Comparison of ENCODE assay signal across 17 cellular contexts in the genomic region with DNA sequence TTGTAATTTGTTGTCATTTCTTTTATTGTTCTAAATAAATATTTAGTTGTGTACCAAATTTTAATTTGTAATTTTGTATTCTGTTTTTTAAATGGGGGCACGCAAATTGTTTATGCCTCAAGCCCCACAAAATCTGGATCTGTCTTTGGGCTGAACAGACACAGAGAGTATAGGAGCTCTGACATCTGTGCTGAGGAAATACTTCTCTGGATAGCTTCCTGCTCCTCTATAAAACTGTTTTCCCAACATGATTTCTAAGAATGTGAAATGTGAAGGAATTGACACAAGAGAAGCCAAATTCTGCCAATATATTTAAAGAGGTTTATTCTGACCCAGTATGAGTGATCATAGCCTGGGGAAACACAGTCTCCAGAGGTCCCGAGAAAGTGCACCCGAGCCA.
"Had no signal": no experiment of that assay in that cellular context is flagged by ENCODE, and none has a peak within 500 bp of the region (broad histone marks: within the 10 kb centered on the region; RNA-seq: fewer than 3 reads in every experiment).

No MANE protein-coding gene starts in this region.

- H3K36me3 ChIP-seq: heart right ventricle, neutrophil had no signal

- H3K9me3 Mint-ChIP-seq: brain had no signal

- H3K4me3 Mint-ChIP-seq: activated CD8-positive, alpha-beta T cell treated with anti-CD3 and anti-CD28 coated beads for 36 hours; activated naive CD8-positive, alpha-beta T cell; brain; central memory CD8-positive, alpha-beta T cell; naive thymus-derived CD8-positive, alpha-beta T cell had no signal

- H3K27me3 ChIP-seq: neutrophil had no signal

- H2AFZ ChIP-seq: parathyroid adenoma had no signal

- H3K27me3 Mint-ChIP-seq: activated CD8-positive, alpha-beta T cell treated with anti-CD3 and anti-CD28 coated beads for 36 hours; activated naive CD8-positive, alpha-beta T cell; brain; central memory CD8-positive, alpha-beta T cell; naive thymus-derived CD8-positive, alpha-beta T cell had no signal

- H3K4me3 ChIP-seq: heart right ventricle, mucosa of descending colon had no signal

- H3K9me3 ChIP-seq: heart right ventricle, mucosa of descending colon, neutrophil had no signal

- H3K79me2 ChIP-seq: parathyroid adenoma had no signal

- DNase-seq: activated CD4-positive, alpha-beta T cell treated with anti-CD3 and anti-CD28 coated beads for 4 hours; activated CD8-positive, alpha-beta memory T cell treated with anti-CD3 and anti-CD28 coated beads, Interleukin-2, amount 50 U/mL, for 4 hours; activated CD8-positive, alpha-beta T cell treated with anti-CD3 and anti-CD28 coated beads for 36 hours; activated gamma-delta T cell treated with Interleukin-2 at 50 U/mL for 16 hours; effector CD8-positive, alpha-beta T cell; heart right ventricle; left cardiac atrium; mucosa of descending colon; naive thymus-derived CD8-positive, alpha-beta T cell; stimulated activated CD4-positive, alpha-beta T cell treated with anti-CD3 and anti-CD28 coated beads, Interleukin-12 subunit alpha, Interleukin-12 subunit beta, amount 100 ng/mL, for 4 hours; stimulated activated CD4-positive, alpha-beta T cell treated with anti-CD3 and anti-CD28 coated beads, Interleukin-2, amount 100 ng/mL, for 24 hours; T-helper 2 cell had no signal

- H3K4me1 ChIP-seq: parathyroid adenoma had no signal

- H3K9ac ChIP-seq: parathyroid adenoma had no signal

- H3K27ac ChIP-seq: neutrophil, parathyroid adenoma had no signal

- ATAC-seq: activated CD8-positive, alpha-beta T cell treated with anti-CD3 and anti-CD28 coated beads for 36 hours; mucosa of descending colon; naive thymus-derived CD8-positive, alpha-beta T cell had no signal

- H3K36me3 Mint-ChIP-seq: activated naive CD8-positive, alpha-beta T cell; brain; naive thymus-derived CD8-positive, alpha-beta T cell had no signal

- H3K4me1 Mint-ChIP-seq: brain; central memory CD8-positive, alpha-beta T cell; naive thymus-derived CD8-positive, alpha-beta T cell had no signal

- H3K27ac Mint-ChIP-seq: activated CD8-positive, alpha-beta T cell treated with anti-CD3 and anti-CD28 coated beads for 36 hours; activated naive CD8-positive, alpha-beta T cell; brain; naive thymus-derived CD8-positive, alpha-beta T cell had no signal
